ENCODE assay signal across 8 cellular contexts in the genomic region with DNA sequence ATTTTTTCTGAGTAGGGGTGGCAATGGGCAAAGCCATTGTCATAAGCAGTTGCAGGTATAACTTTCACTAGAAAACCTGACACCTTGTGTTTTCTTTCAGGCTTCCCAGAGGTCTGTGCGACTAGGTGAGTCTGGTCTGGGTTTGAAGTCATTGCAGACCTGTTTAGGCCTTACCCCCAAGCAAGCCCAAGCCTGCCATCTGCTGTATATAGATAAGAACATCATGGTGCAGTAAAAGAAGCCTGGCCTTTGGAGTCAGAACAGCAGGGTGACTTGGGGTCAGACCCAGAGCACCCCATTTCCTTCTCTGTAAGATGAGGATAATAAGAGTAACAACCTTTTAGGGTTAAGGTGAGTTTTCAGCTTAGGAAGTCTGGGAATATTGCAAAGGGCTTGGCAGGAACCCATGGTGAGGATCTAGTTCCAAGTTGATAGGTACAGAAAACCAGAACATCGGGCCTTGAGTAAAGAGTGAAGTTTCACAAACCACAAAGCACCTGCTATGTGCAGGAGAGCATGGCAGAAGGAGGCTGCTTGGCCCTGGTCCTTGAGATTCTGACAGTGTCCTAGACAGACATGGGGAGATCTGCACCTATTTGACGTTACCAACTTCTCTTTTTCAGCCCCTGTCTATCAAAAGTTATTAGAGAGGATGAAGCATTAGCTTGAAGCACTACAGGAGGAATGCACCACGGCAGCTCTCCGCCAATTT. TPM values are rescaled to one million over a fixed set of nuclear protein-coding genes. Genes with fewer than 3 reads are reported as not detected.
A peak's percentile ranks its signal among the peaks of the same experiment; 100 is the strongest.
DNase-seq lines count a peak whose midpoint lies in the region; ATAC-seq, FAIRE-seq and TF ChIP-seq lines count a peak whose summit lies in the region.

No MANE protein-coding gene starts in this region.

- H3K4me1 Mint-ChIP-seq in activated CD4-positive, alpha-beta T cell treated with anti-CD3 and anti-CD28 coated beads, Interleukin-2, amount 10 ng/mL, durations not matched to agents 24 days and 14 days: no peaks in the 10 kb centered on the region
- no peaks in the 10 kb centered on the region for H3K4me1 Mint-ChIP-seq in activated CD4-positive, alpha-beta T cell treated with anti-CD3 and anti-CD28 coated beads, Interleukin-2, amount 10 ng/mL, durations not matched to agents 7 days and 5 days

- FAIRE-seq in keratinocyte (lab: Jason Lieb, UNC): peak; percentile 81

- H3K9me2 ChIP-seq in Karpas-422 (replicated peaks; ENCODE audit: insufficient read depth, low read length): no peaks in the 10 kb centered on the region

- no peaks in the 10 kb centered on the region for H3K9me3 Mint-ChIP-seq in activated CD4-positive, alpha-beta T cell treated with anti-CD3 and anti-CD28 coated beads, Interleukin-2, amount 10 ng/mL, durations not matched to agents 24 days and 14 days
- H3K9me3 Mint-ChIP-seq in activated CD4-positive, alpha-beta T cell treated with anti-CD3 and anti-CD28 coated beads, Interleukin-2, amount 10 ng/mL, durations not matched to agents 7 days and 5 days: no peaks in the 10 kb centered on the region

- no peaks in the 10 kb centered on the region for H3K79me2 ChIP-seq in Karpas-422 (ENCODE audit: low read length)
- no peaks in the 10 kb centered on the region for H3K79me2 ChIP-seq in keratinocyte (ENCODE audit: control insufficient read depth, insufficient read depth, low read length)

- H3K4me3 Mint-ChIP-seq in activated CD4-positive, alpha-beta T cell treated with anti-CD3 and anti-CD28 coated beads, Interleukin-2, amount 10 ng/mL, durations not matched to agents 24 days and 14 days: no peak overlapping the region
- H3K4me3 Mint-ChIP-seq in activated CD4-positive, alpha-beta T cell treated with anti-CD3 and anti-CD28 coated beads, Interleukin-2, amount 10 ng/mL, durations not matched to agents 7 days and 5 days: no peak overlapping the region

- ATAC-seq in GM21423 (IDR thresholded peaks at IDR 0.05; ENCODE audit: unreplicated experiment): peak; percentile 72

- H3K27ac ChIP-seq in Karpas-422 (ENCODE audit: low read length) (no peak overlapping the region), VCaP (no peak overlapping the region), keratinocyte (ENCODE audit: control insufficient read depth, insufficient read depth, low read length) (no peak overlapping the region)

- peaks cover 5% of the 10 kb centered on the region for H3K27me3 Mint-ChIP-seq in activated CD4-positive, alpha-beta T cell treated with anti-CD3 and anti-CD28 coated beads, Interleukin-2, amount 10 ng/mL, durations not matched to agents 24 days and 14 days
- peaks cover 3% of the 10 kb centered on the region for H3K27me3 Mint-ChIP-seq in activated CD4-positive, alpha-beta T cell treated with anti-CD3 and anti-CD28 coated beads, Interleukin-2, amount 10 ng/mL, durations not matched to agents 7 days and 5 days

- dilution Hi-C loops in keratinocyte (cut with MboI; ENCODE audit: extremely low pct_ligation_motif_present, low sequenced_read_pairs): no loop called here

- no peak overlapping the region for H3K4me2 ChIP-seq in Karpas-422 (ENCODE audit: low read depth, low read length, poor library complexity, severe bottlenecking)
- H3K4me2 ChIP-seq in keratinocyte (ENCODE audit: control insufficient read depth, extremely low read depth, insufficient read depth, low read depth, low read length): no peak overlapping the region

- H3K27ac Mint-ChIP-seq in activated CD4-positive, alpha-beta T cell treated with anti-CD3 and anti-CD28 coated beads, Interleukin-2, amount 10 ng/mL, durations not matched to agents 24 days and 14 days: no peak overlapping the region
- no peak overlapping the region for H3K27ac Mint-ChIP-seq in activated CD4-positive, alpha-beta T cell treated with anti-CD3 and anti-CD28 coated beads, Interleukin-2, amount 10 ng/mL, durations not matched to agents 7 days and 5 days

- H2AFZ ChIP-seq in Karpas-422 (ENCODE audit: low read length) (no peak overlapping the region), keratinocyte (ENCODE audit: control insufficient read depth, low read length) (no peak overlapping the region)

- no peaks in the 10 kb centered on the region for H3K9me1 ChIP-seq in keratinocyte (ENCODE audit: control insufficient read depth, extremely low read depth, insufficient read depth, low read length)

- H4K20me1 ChIP-seq in Karpas-422 (ENCODE audit: insufficient read depth, low read depth, low read length): no peaks in the 10 kb centered on the region
- H4K20me1 ChIP-seq in keratinocyte (ENCODE audit: control insufficient read depth, extremely low read depth, insufficient read depth, low read length): no peaks in the 10 kb centered on the region

- H3K4me3 ChIP-seq in Karpas-422 (ENCODE audit: low read length) (no peak overlapping the region), keratinocyte (ENCODE audit: control insufficient read depth in 2 of 3, extremely low read depth in 1 of 3, insufficient read depth in 2 of 3, low read depth in 1 of 3, low read length in 3 of 3) (no peak overlapping the region)

- CTCF ChIA-PET in activated CD4-positive, alpha-beta T cell treated with anti-CD3 and anti-CD28 coated beads, Interleukin-2, amount 10 ng/mL, durations not matched to agents 7 days and 5 days (lab: Charles Lee): interaction anchor here (1.2 kb wide), 1 partner anchor 13 kb away, joined by 3 read pairs; no protein-coding TSS in a partner anchor

- POLR2A ChIA-PET in activated CD4-positive, alpha-beta T cell treated with anti-CD3 and anti-CD28 coated beads, Interleukin-2, amount 10 ng/mL, durations not matched to agents 7 days and 5 days (lab: Charles Lee): no interaction called here

- intact Hi-C loops in activated CD4-positive, alpha-beta T cell treated with anti-CD3 and anti-CD28 coated beads, Interleukin-2, amount 10 ng/mL, durations not matched to agents 24 days and 14 days (cut with micrococcal nuclease): loop anchor here (1.0 kb wide), 1 partner anchor 175 kb away; no protein-coding TSS in a partner anchor

- peak; percentile 73 for TF ChIP-seq CTCF in VCaP (conservative IDR thresholded peaks at IDR 0.05)
- peak; percentile 62 to 75 (median 70) for TF ChIP-seq CTCF in keratinocyte (optimal IDR thresholded peaks at IDR 0.05 in 1 of 3, IDR thresholded peaks at IDR 0.05 in 1 of 3, conservative IDR thresholded peaks at IDR 0.05 in 1 of 3; ENCODE audit: extremely low read depth in 1 of 3, insufficient read depth in 2 of 3, low read length in 3 of 3)

- no peaks in the 10 kb centered on the region for H3K36me3 Mint-ChIP-seq in activated CD4-positive, alpha-beta T cell treated with anti-CD3 and anti-CD28 coated beads, Interleukin-2, amount 10 ng/mL, durations not matched to agents 24 days and 14 days (ENCODE audit: low read depth)
- no peaks in the 10 kb centered on the region for H3K36me3 Mint-ChIP-seq in activated CD4-positive, alpha-beta T cell treated with anti-CD3 and anti-CD28 coated beads, Interleukin-2, amount 10 ng/mL, durations not matched to agents 7 days and 5 days (ENCODE audit: low read depth)

- peak; percentile 60 for DNase-seq in activated CD4-positive, alpha-beta T cell treated with anti-CD3 and anti-CD28 coated beads, Interleukin-2, amount 10 ng/mL, durations not matched to agents 24 days and 14 days
- DNase-seq in activated CD4-positive, alpha-beta T cell treated with anti-CD3 and anti-CD28 coated beads, Interleukin-2, amount 10 ng/mL, durations not matched to agents 7 days and 5 days: no peak
- peak; percentile 87 for DNase-seq in Karpas-422
- peak; percentile 38 for DNase-seq in keratinocyte (ENCODE audit: low read depth, low spot score)
- no peak for DNase-seq in HuH-7 (ENCODE audit: low spot score)
- no peak for DNase-seq in stimulated activated CD4-positive, alpha-beta T cell treated with anti-CD3 and anti-CD28 coated beads, Interleukin-4, amount 100 ng/mL, for 4 hours

- no peaks in the 10 kb centered on the region for H3K4me1 ChIP-seq in Karpas-422 (ENCODE audit: low read length)
- no peaks in the 10 kb centered on the region for H3K4me1 ChIP-seq in keratinocyte (ENCODE audit: control insufficient read depth, extremely low read depth, insufficient read depth, low read length)

- H3K9me3 ChIP-seq in Karpas-422 (ENCODE audit: low read length): no peaks in the 10 kb centered on the region
- no peaks in the 10 kb centered on the region for H3K9me3 ChIP-seq in keratinocyte (ENCODE audit: control insufficient read depth, low read depth, low read length)

- H3K9ac ChIP-seq in Karpas-422 (ENCODE audit: low read length) (no peak overlapping the region), keratinocyte (ENCODE audit: control insufficient read depth, extremely low read depth, insufficient read depth, low read length) (no peak overlapping the region)

- H3K27me3 ChIP-seq in Karpas-422 (ENCODE audit: low read length): no peaks in the 10 kb centered on the region
- no peaks in the 10 kb centered on the region for H3K27me3 ChIP-seq in keratinocyte (ENCODE audit: control insufficient read depth, extremely low read depth, insufficient read depth, low read length)

- no peaks in the 10 kb centered on the region for H3K36me3 ChIP-seq in Karpas-422 (ENCODE audit: insufficient read depth, low read length)
- H3K36me3 ChIP-seq in keratinocyte (ENCODE audit: control insufficient read depth in 2 of 2, extremely low read depth in 1 of 2, insufficient read depth in 2 of 2, low read length in 2 of 2): peaks cover 34 to 37% of the 10 kb centered on the region in 2 experiments

RNA-seq across cellular contexts. Expression of a gene that starts 33.9 kb away (rescaled TPM):
- total RNA-seq in activated CD4-positive, alpha-beta T cell treated with anti-CD3 and anti-CD28 coated beads, Interleukin-2, amount 10 ng/mL, durations not matched to agents 24 days and 14 days: not detected in 2 replicates
- under 1 TPM; 0.10 to 0.27 TPM for total RNA-seq in activated CD4-positive, alpha-beta T cell treated with anti-CD3 and anti-CD28 coated beads, Interleukin-2, amount 10 ng/mL, durations not matched to agents 7 days and 5 days
- total RNA-seq in Karpas-422 (2014; rRNA removed; shearing (Covaris generic); ENCODE audit: low replicate concordance): not detected in 2 replicates
- 270 to 490 TPM (median 379 TPM) in 3 replicates for polyA plus RNA-seq in keratinocyte
- polyA plus RNA-seq in keratinocyte (2011; ENCODE audit: low read depth): 92.0 TPM
- 190 and 225 TPM in 2 replicates for polyA plus RNA-seq in keratinocyte (2011; cell fraction: cytosol; rRNA removed)
- polyA plus RNA-seq in keratinocyte (2011; cell fraction: nucleus; rRNA removed): 856 and 930 TPM in 2 replicates
- 178 and 370 TPM in 2 replicates for polyA plus RNA-seq in keratinocyte (2012; ENCODE audit: low replicate concordance)
- 282 to 529 TPM (median 401 TPM) in 3 replicates for polyA minus RNA-seq in keratinocyte
- 410 TPM for polyA minus RNA-seq in keratinocyte (2011; cell fraction: cytosol; rRNA and poly(A)+ RNA removed)
- polyA minus RNA-seq in keratinocyte (2011; cell fraction: nucleus; rRNA and poly(A)+ RNA removed): 536 and 762 TPM in 2 replicates

Comparison
In these comparisons a context has a peak if more than half of its experiments do, and no peak if none do; other contexts are left out.
1. DNase-seq: peak in activated CD4-positive, alpha-beta T cell treated with anti-CD3 and anti-CD28 coated beads, Interleukin-2, amount 10 ng/mL, durations not matched to agents 24 days and 14 days (single experiment), Karpas-422 (single experiment) and keratinocyte (single experiment); none in activated CD4-positive, alpha-beta T cell treated with anti-CD3 and anti-CD28 coated beads, Interleukin-2, amount 10 ng/mL, durations not matched to agents 7 days and 5 days (single experiment), HuH-7 (single experiment) and stimulated activated CD4-positive, alpha-beta T cell treated with anti-CD3 and anti-CD28 coated beads, Interleukin-4, amount 100 ng/mL, for 4 hours (0 of 2).